In genomic region chr2:74413001-74413698, GRCh38 we compare ENCODE assay signal across 1 cellular context.
TF ChIP-seq lines count a peak whose summit lies in the region.

No MANE protein-coding gene starts in this region.

TF ChIP-seq in HepG2, 621 proteins besides CTCF, POLR2A, EP300 and RAD21 (continued from another document and continues in another):
- TF ChIP-seq ZNF782 (CRISPR knock-in tag; IDR thresholded peaks at IDR 0.05; ENCODE audit: borderline replicate concordance) (no peak), ZC3H13 (CRISPR knock-in tag; IDR thresholded peaks at IDR 0.05) (no peak), DPF2 (CRISPR knock-in tag; IDR thresholded peaks at IDR 0.05; ENCODE audit: borderline replicate concordance, low read depth) (0 out of 2 replicates have a peak, but pooled peaks have one; percentile 25), ETS1 (CRISPR knock-in tag; IDR thresholded peaks at IDR 0.05) (no peak), FOSL2 (CRISPR knock-in tag; IDR thresholded peaks at IDR 0.05) (peak; percentile 20; the same call in 1 of the 2 replicates), ZNF720 (CRISPR knock-in tag; IDR thresholded peaks at IDR 0.05) (no peak), ARNT (IDR thresholded peaks at IDR 0.05) (no peak), ZBTB39 (CRISPR knock-in tag; IDR thresholded peaks at IDR 0.05) (no peak), ADNP (CRISPR knock-in tag; IDR thresholded peaks at IDR 0.05) (no peak), ZNF510 (CRISPR knock-in tag; IDR thresholded peaks at IDR 0.05; ENCODE audit: low read depth) (no peak), ZFP62 (CRISPR knock-in tag; IDR thresholded peaks at IDR 0.05) (no peak), HNF4G (IDR thresholded peaks at IDR 0.05; ENCODE audit: borderline replicate concordance, low read depth, low read length) (peak; percentile 49; the same call in 1 of the 2 replicates), HNF4G (CRISPR knock-in tag; IDR thresholded peaks at IDR 0.05; ENCODE audit: borderline replicate concordance, low read depth) (0 out of 2 replicates have a peak, but pooled peaks have one; percentile 14), NFKBIZ (CRISPR knock-in tag; IDR thresholded peaks at IDR 0.05) (no peak), PAWR (CRISPR knock-in tag; IDR thresholded peaks at IDR 0.05; ENCODE audit: borderline replicate concordance) (no peak), FOXA3 (CRISPR knock-in tag; IDR thresholded peaks at IDR 0.05) (peak; percentile 56; the same call in 1 of the 2 replicates), HINFP (CRISPR knock-in tag; IDR thresholded peaks at IDR 0.05; ENCODE audit: low read depth) (no peak), ZNF160 (CRISPR knock-in tag; IDR thresholded peaks at IDR 0.05) (no peak), BRD4 (CRISPR knock-in tag; IDR thresholded peaks at IDR 0.05) (no peak), NFE2 (CRISPR knock-in tag; IDR thresholded peaks at IDR 0.05) (no peak), ZNF670 (CRISPR knock-in tag; IDR thresholded peaks at IDR 0.05; ENCODE audit: borderline replicate concordance) (no peak), ZNF740 (CRISPR knock-in tag; IDR thresholded peaks at IDR 0.05) (no peak), ZNF225 (CRISPR knock-in tag; IDR thresholded peaks at IDR 0.05) (0 out of 2 replicates have a peak, but pooled peaks have one; percentile 38), ZBTB43 (CRISPR knock-in tag; conservative IDR thresholded peaks at IDR 0.05) (no peak), U2AF1 (optimal IDR thresholded peaks at IDR 0.05; ENCODE audit: low read depth, low read length) (no peak), TAF1 (CRISPR knock-in tag; IDR thresholded peaks at IDR 0.05) (no peak; the same call in 1 of the 2 replicates), E2F2 (CRISPR knock-in tag; IDR thresholded peaks at IDR 0.05; ENCODE audit: borderline replicate concordance) (no peak), KLF16 (CRISPR knock-in tag; IDR thresholded peaks at IDR 0.05) (no peak), MEIS2 (CRISPR knock-in tag; IDR thresholded peaks at IDR 0.05) (no peak), CBX2 (IDR thresholded peaks at IDR 0.05; ENCODE audit: low read depth, low read length) (no peak), CBX2 (CRISPR knock-in tag; IDR thresholded peaks at IDR 0.05; ENCODE audit: low read depth) (no peak), ZNF414 (CRISPR knock-in tag; IDR thresholded peaks at IDR 0.05) (no peak), SIX4 (CRISPR knock-in tag; IDR thresholded peaks at IDR 0.05) (no peak), ZNF619 (CRISPR knock-in tag; IDR thresholded peaks at IDR 0.05) (no peak), ZNF24 (IDR thresholded peaks at IDR 0.05) (no peak), ZNF766 (CRISPR knock-in tag; IDR thresholded peaks at IDR 0.05; ENCODE audit: borderline replicate concordance) (no peak), SCMH1 (CRISPR knock-in tag; IDR thresholded peaks at IDR 0.05; ENCODE audit: borderline replicate concordance) (no peak), DNMT3B (CRISPR knock-in tag; conservative IDR thresholded peaks at IDR 0.05) (0 out of 2 replicates have a peak, but pooled peaks have one; percentile 46), CREM (IDR thresholded peaks at IDR 0.05) (no peak), CREM (CRISPR knock-in tag; IDR thresholded peaks at IDR 0.05) (no peak), GLMP (CRISPR knock-in tag; IDR thresholded peaks at IDR 0.05; ENCODE audit: borderline replicate concordance) (no peak), ZNF337 (CRISPR knock-in tag; IDR thresholded peaks at IDR 0.05; ENCODE audit: borderline replicate concordance, low read depth) (no peak), ZSCAN22 (CRISPR knock-in tag; IDR thresholded peaks at IDR 0.05) (no peak), SALL2 (CRISPR knock-in tag; IDR thresholded peaks at IDR 0.05) (no peak), HOXA3 (CRISPR knock-in tag; IDR thresholded peaks at IDR 0.05) (peak; percentile 54; the same call in 1 of the 2 replicates), GABPA (IDR thresholded peaks at IDR 0.05; ENCODE audit: low read depth, low read length) (no peak), GABPA (CRISPR knock-in tag; IDR thresholded peaks at IDR 0.05; ENCODE audit: low read depth) (no peak), ZSCAN31 (CRISPR knock-in tag; IDR thresholded peaks at IDR 0.05; ENCODE audit: low read depth) (0 out of 2 replicates have a peak, but pooled peaks have one; percentile 54), ZBTB46 (CRISPR knock-in tag; IDR thresholded peaks at IDR 0.05; ENCODE audit: borderline replicate concordance) (no peak), ZIK1 (CRISPR knock-in tag; IDR thresholded peaks at IDR 0.05; ENCODE audit: borderline replicate concordance, low read depth) (0 out of 2 replicates have a peak, but pooled peaks have one; percentile 26), ZNF33A (CRISPR knock-in tag; IDR thresholded peaks at IDR 0.05; ENCODE audit: borderline replicate concordance) (no peak)
- TF ChIP-seq, protein P1, sequence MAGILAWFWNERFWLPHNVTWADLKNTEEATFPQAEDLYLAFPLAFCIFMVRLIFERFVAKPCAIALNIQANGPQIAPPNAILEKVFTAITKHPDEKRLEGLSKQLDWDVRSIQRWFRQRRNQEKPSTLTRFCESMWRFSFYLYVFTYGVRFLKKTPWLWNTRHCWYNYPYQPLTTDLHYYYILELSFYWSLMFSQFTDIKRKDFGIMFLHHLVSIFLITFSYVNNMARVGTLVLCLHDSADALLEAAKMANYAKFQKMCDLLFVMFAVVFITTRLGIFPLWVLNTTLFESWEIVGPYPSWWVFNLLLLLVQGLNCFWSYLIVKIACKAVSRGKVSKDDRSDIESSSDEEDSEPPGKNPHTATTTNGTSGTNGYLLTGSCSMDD (CRISPR knock-in tag; IDR thresholded peaks at IDR 0.05): no peak
- TF ChIP-seq, protein P2, sequence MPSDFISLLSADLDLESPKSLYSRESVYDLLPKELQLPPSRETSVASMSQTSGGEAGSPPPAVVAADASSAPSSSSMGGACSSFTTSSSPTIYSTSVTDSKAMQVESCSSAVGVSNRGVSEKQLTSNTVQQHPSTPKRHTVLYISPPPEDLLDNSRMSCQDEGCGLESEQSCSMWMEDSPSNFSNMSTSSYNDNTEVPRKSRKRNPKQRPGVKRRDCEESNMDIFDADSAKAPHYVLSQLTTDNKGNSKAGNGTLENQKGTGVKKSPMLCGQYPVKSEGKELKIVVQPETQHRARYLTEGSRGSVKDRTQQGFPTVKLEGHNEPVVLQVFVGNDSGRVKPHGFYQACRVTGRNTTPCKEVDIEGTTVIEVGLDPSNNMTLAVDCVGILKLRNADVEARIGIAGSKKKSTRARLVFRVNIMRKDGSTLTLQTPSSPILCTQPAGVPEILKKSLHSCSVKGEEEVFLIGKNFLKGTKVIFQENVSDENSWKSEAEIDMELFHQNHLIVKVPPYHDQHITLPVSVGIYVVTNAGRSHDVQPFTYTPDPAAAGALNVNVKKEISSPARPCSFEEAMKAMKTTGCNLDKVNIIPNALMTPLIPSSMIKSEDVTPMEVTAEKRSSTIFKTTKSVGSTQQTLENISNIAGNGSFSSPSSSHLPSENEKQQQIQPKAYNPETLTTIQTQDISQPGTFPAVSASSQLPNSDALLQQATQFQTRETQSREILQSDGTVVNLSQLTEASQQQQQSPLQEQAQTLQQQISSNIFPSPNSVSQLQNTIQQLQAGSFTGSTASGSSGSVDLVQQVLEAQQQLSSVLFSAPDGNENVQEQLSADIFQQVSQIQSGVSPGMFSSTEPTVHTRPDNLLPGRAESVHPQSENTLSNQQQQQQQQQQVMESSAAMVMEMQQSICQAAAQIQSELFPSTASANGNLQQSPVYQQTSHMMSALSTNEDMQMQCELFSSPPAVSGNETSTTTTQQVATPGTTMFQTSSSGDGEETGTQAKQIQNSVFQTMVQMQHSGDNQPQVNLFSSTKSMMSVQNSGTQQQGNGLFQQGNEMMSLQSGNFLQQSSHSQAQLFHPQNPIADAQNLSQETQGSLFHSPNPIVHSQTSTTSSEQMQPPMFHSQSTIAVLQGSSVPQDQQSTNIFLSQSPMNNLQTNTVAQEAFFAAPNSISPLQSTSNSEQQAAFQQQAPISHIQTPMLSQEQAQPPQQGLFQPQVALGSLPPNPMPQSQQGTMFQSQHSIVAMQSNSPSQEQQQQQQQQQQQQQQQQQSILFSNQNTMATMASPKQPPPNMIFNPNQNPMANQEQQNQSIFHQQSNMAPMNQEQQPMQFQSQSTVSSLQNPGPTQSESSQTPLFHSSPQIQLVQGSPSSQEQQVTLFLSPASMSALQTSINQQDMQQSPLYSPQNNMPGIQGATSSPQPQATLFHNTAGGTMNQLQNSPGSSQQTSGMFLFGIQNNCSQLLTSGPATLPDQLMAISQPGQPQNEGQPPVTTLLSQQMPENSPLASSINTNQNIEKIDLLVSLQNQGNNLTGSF (CRISPR knock-in tag; IDR thresholded peaks at IDR 0.05): no peak
